1 cellular context compared by ENCODE assay signal in the genomic region with DNA sequence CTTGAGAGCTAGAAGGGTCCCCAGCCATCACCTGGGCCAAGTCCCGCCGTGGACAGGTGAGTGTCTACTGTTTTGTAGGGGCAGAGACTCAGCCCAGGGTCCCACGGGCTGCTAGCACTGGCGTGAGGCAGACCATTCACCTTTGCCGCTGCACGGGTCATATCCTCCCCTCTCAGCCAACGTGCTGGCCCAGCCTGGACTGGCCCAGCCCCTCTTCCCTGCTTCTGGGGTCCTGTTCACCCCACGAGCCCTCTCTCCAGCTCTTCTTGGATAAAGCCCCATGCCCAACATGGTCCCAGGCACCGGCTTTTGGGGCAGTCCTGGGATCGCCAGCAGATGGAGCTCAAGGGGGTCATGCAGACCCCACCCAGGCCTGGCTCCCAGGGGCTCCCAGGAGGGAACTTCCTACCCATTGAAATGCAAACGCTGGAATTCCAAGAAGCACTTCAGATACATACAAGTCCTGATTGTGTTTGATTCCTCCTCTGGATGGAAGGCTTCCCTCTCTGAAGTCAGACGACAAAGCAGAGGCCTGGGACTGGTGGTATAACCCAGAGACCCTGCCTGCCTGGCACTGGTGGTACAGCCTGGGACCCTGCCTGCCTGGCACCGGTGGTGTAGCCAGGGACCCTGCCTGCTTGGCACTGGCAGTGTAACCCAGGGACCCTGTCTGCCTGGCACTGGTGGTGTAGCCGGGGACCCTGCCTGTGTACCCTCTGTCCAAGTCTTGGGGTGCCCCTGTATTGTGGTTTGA.
TF ChIP-seq lines count a peak whose summit lies in the region.

No MANE protein-coding gene starts in this region.

TF ChIP-seq in H1, 55 proteins besides CTCF, POLR2A, EP300 and RAD21 (continued from another document):
- TF ChIP-seq CHD7 (IDR thresholded peaks at IDR 0.05; ENCODE audit: insufficient replicate concordance, low read length) (no peak), YY1 (IDR thresholded peaks at IDR 0.05; ENCODE audit: low read depth, low read length) (peak; percentile 77), CHD1 (IDR thresholded peaks at IDR 0.05; ENCODE audit: low read depth, low read length) (peak; percentile 51), GABPA (IDR thresholded peaks at IDR 0.05; ENCODE audit: borderline replicate concordance, insufficient read depth, low read length) (no peak), PHF8 (conservative IDR thresholded peaks at IDR 0.05; ENCODE audit: low read depth, low read length) (no peak), SAP30 (IDR thresholded peaks at IDR 0.05; ENCODE audit: insufficient read depth, insufficient replicate concordance, low read length) (no peak), BACH1 (IDR thresholded peaks at IDR 0.05; ENCODE audit: low read length) (no peak), BCL11A (IDR thresholded peaks at IDR 0.05; ENCODE audit: low read depth in 2 of 2, low read length in 2 of 2) (no peak), ASH2L (IDR thresholded peaks at IDR 0.05; ENCODE audit: low read length) (no peak), RBBP5 (IDR thresholded peaks at IDR 0.05; ENCODE audit: borderline replicate concordance, low read depth, low read length) (no peak), NANOG (IDR thresholded peaks at IDR 0.05; ENCODE audit: insufficient read depth, low read depth, low read length, poor library complexity, severe bottlenecking) (peak; percentile 79), TAF7 (optimal IDR thresholded peaks at IDR 0.05; ENCODE audit: borderline replicate concordance, low read depth, low read length) (peak; percentile 52), FOSL1 (IDR thresholded peaks at IDR 0.05; ENCODE audit: insufficient read depth, low read depth, low read length) (no peak), SIX5 (IDR thresholded peaks at IDR 0.05; ENCODE audit: low read depth, low read length) (no peak), SRF (IDR thresholded peaks at IDR 0.05; ENCODE audit: low read depth, low read length) (no peak), TBP (IDR thresholded peaks at IDR 0.05; ENCODE audit: low read depth, low read length) (0 out of 2 replicates have a peak, but pooled peaks have one; percentile 10), E2F6 (IDR thresholded peaks at IDR 0.05) (peak; percentile 32; the same call in 1 of the 2 replicates)
- TF ChIP-seq, protein P1, sequence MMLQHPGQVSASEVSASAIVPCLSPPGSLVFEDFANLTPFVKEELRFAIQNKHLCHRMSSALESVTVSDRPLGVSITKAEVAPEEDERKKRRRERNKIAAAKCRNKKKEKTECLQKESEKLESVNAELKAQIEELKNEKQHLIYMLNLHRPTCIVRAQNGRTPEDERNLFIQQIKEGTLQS (IDR thresholded peaks at IDR 0.05; ENCODE audit: insufficient read depth, low read depth, low read length) = no peak
